In the genomic region with DNA sequence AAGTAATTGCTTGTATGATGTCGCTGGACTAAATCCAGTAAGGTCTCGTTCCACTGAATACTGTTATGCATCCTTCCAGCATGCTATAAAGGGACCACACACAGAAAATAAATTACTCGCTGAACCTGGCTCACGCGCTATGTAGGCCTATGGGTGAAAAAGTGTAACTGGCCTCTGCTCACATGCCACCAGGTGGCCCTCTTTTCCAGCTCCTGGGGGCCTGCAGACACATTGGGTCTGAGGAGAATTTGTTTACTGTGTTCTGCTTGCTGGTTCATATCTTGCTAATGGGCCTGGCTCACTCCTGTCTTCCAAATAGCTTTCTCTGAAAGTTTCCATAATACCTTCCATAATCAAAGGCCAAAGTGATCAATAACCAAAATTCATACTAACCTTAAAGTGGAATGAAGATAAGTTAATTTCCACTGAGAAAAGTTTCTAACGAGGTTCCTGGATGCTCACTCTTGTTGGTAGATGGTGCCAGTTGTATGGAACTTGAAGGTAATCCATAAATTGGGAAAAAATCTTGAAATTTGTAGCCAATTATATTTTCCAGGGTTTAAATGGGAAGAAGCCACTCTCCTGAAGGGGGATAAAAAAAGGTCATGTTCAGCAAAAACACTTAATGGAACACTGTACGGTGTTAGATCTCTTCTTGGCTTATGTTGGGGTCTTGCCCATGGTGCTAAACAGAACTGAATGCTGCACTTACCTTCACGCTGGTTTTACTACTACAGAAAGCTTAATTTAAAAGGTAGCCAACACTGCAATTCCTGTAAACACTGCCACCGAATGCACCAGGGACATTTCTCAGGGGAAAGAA, we compare ENCODE assay signal across 10 cellular contexts.
DNase-seq lines count a peak whose midpoint lies in the region; ATAC-seq lines count a peak whose summit lies in the region.
"Had no signal": no experiment of that assay in that cellular context is flagged by ENCODE, and none has a peak within 500 bp of the region (broad histone marks: within the 10 kb centered on the region; RNA-seq: fewer than 3 reads in every experiment).

No MANE protein-coding gene starts in this region.

- ATAC-seq in HG03103 (IDR thresholded peaks at IDR 0.05; ENCODE audit: low read depth, unreplicated experiment), result peak; percentile 86
- ATAC-seq: left lung had no signal

- no peaks in the 10 kb centered on the region for H3K4me1 Mint-ChIP-seq in T-helper 2 cell treated with Interferon-gamma antibody and Interleukin-4, amounts not matched to agents 5 μg/mL and 100 μg/mL, for 36 hours (ENCODE audit: low read depth)
- H3K4me1 Mint-ChIP-seq: CD8-positive, alpha-beta memory T cell had no signal

- H3K9me3 Mint-ChIP-seq in T-helper 2 cell treated with Interferon-gamma antibody and Interleukin-4, amounts not matched to agents 5 μg/mL and 100 μg/mL, for 36 hours, result no peaks in the 10 kb centered on the region
- H3K9me3 Mint-ChIP-seq: CD8-positive, alpha-beta memory T cell had no signal

- no peak overlapping the region for H3K27ac Mint-ChIP-seq in T-helper 2 cell treated with Interferon-gamma antibody and Interleukin-4, amounts not matched to agents 5 μg/mL and 100 μg/mL, for 36 hours

- no peak overlapping the region for H3K4me3 Mint-ChIP-seq in T-helper 2 cell treated with Interferon-gamma antibody and Interleukin-4, amounts not matched to agents 5 μg/mL and 100 μg/mL, for 36 hours
- H3K4me3 Mint-ChIP-seq: CD8-positive, alpha-beta memory T cell had no signal

- no peaks in the 10 kb centered on the region for H3K36me3 Mint-ChIP-seq in T-helper 2 cell treated with Interferon-gamma antibody and Interleukin-4, amounts not matched to agents 5 μg/mL and 100 μg/mL, for 36 hours (ENCODE audit: low read depth)
- H3K36me3 Mint-ChIP-seq: CD8-positive, alpha-beta memory T cell had no signal

- peaks cover 38% of the 10 kb centered on the region for H3K27me3 Mint-ChIP-seq in T-helper 2 cell treated with Interferon-gamma antibody and Interleukin-4, amounts not matched to agents 5 μg/mL and 100 μg/mL, for 36 hours (ENCODE audit: low read depth)

- peak; percentile 49 for DNase-seq in SKM-1 treated with dmso at 0.1 percent for 144 hours (lab: John Stamatoyannopoulos, UW; ENCODE audit: unreplicated experiment)
- DNase-seq in SKM-1 (lab: John Stamatoyannopoulos, UW; ENCODE audit: unreplicated experiment), result no peak
- DNase-seq in T-helper 2 cell treated with Interferon-gamma antibody and Interleukin-4, amounts not matched to agents 5 μg/mL and 100 μg/mL, for 36 hours (ENCODE audit: low spot score), result peak; percentile 16
- DNase-seq in iPS-NIHi7 (ENCODE audit: extremely low spot score), result peak; percentile 68
- DNase-seq in cerebellar nuclear complex (lab: John Stamatoyannopoulos, UW), result no peak
- no peak for DNase-seq in NCI-H524 treated with DMSO at 0.1 percent for 48 hours (lab: John Stamatoyannopoulos, UW)
- no peak for DNase-seq in NCI-H146 treated with DMSO at 0.1 percent for 48 hours (lab: John Stamatoyannopoulos, UW; ENCODE audit: unreplicated experiment)

Comparison
In these comparisons a context has a peak if more than half of its experiments do, and no peak if none do; other contexts are left out.
1. DNase-seq: peak in SKM-1 treated with dmso at 0.1 percent for 144 hours (single experiment), T-helper 2 cell treated with Interferon-gamma antibody and Interleukin-4, amounts not matched to agents 5 μg/mL and 100 μg/mL, for 36 hours (single experiment) and iPS-NIHi7 (single experiment); none in SKM-1 (single experiment), cerebellar nuclear complex (0 of 2), NCI-H524 treated with DMSO at 0.1 percent for 48 hours (single experiment) and NCI-H146 treated with DMSO at 0.1 percent for 48 hours (single experiment).